In the genomic region with DNA sequence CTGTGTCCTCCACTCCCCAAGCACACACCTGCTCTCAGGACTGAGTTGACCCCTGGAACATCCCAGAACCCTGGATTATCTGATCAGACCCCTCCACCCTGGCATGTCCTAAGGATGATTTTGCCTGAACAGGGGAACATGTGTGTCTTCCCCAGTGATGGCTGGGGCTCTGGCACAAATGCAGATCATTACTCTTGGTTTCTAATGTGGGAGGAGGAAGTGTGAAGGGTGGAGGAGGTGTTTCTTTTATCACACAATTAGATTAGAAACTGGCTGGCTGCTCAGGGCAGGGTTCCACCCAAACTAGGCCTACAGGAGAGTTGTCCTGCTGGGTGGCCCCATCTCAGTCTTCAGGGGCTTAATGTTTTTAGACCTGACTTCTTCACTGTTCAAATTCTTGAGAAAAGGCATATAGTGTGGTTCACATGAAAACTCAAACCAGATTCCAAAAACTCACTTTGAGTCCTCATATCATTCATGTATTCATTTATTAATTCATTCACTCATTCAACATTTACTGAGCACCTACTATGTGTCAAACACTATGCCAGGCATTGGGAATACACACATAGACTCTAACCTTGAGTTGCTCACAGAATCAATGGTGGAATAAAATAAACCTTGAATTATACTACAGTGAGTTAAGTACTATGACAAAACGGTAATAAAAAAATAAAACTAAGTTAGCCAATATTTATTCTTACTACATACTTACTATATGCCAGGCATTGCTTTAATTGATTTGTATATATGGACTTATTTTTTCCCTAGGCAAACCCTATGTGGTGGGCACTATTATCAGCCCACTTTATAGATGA, we compare ENCODE assay signal across 1 cellular context.
TF ChIP-seq lines count a peak whose summit lies in the region.

No MANE protein-coding gene starts in this region.

TF ChIP-seq in SK-N-SH, 30 proteins besides CTCF, POLR2A, EP300 and RAD21 (continued from another document):
- TF ChIP-seq ZBTB33 (IDR thresholded peaks at IDR 0.05; ENCODE audit: borderline replicate concordance, low read depth) = no peak
- no peak for TF ChIP-seq YY1 (IDR thresholded peaks at IDR 0.05; ENCODE audit: low read depth)
- no peak for TF ChIP-seq TAF1 (IDR thresholded peaks at IDR 0.05; ENCODE audit: borderline replicate concordance, low read depth, low read length)
- TF ChIP-seq, protein P1, sequence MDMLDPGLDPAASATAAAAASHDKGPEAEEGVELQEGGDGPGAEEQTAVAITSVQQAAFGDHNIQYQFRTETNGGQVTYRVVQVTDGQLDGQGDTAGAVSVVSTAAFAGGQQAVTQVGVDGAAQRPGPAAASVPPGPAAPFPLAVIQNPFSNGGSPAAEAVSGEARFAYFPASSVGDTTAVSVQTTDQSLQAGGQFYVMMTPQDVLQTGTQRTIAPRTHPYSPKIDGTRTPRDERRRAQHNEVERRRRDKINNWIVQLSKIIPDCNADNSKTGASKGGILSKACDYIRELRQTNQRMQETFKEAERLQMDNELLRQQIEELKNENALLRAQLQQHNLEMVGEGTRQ (IDR thresholded peaks at IDR 0.05; ENCODE audit: borderline replicate concordance, low read depth, low read length) = no peak
- no peak for TF ChIP-seq NRF1 (IDR thresholded peaks at IDR 0.05; ENCODE audit: low read depth, low read length)
- TF ChIP-seq TEAD4 (IDR thresholded peaks at IDR 0.05; ENCODE audit: borderline replicate concordance, insufficient read depth) = no peak
- TF ChIP-seq SIN3A (IDR thresholded peaks at IDR 0.05; ENCODE audit: borderline replicate concordance, low read depth, low read length) = no peak
- no peak for TF ChIP-seq GATA2 (CRISPR knock-in tag; IDR thresholded peaks at IDR 0.05)
- TF ChIP-seq RXRA (IDR thresholded peaks at IDR 0.05; ENCODE audit: borderline replicate concordance, low read depth) = no peak
